ENCODE assay signal across 8 cellular contexts in genomic region chr19:45901912-45902650, GRCh38. TPM values are rescaled to one million over a fixed set of nuclear protein-coding genes. Genes with fewer than 3 reads are reported as not detected.
DNase-seq lines count a peak whose midpoint lies in the region; ATAC-seq, FAIRE-seq and TF ChIP-seq lines count a peak whose summit lies in the region.

Gene MYPOP (minus strand): TSS chr19:45902613. CDS start chr19:45901773, 840 bp downstream.

- peak within 1 kb of the TSS; percentile 98 for H3K9ac ChIP-seq in Loucy (ENCODE audit: low read depth, low read length, poor library complexity, severe bottlenecking)
- H3K9ac ChIP-seq in kidney (ENCODE audit: low read length in 2 of 2): peak within 1 kb of the TSS; percentile 94
- peak within 1 kb of the TSS in 4 of 5 donors; percentile 71 to 94 (median 86) for H3K9ac ChIP-seq in subcutaneous abdominal adipose tissue (ENCODE audit: low read length in 5 of 5)

- peak within 1 kb of the TSS; percentile 85 for H3K4me2 ChIP-seq in Loucy (ENCODE audit: low read depth, low read length, poor library complexity, severe bottlenecking)

- peak within 1 kb of the TSS; percentile 93 for H2AFZ ChIP-seq in Loucy (ENCODE audit: low read length)

- DNase-seq in CD4-positive, alpha-beta T cell: peak in 1 of 10 experiments; percentile 5
- DNase-seq in astrocyte of the cerebellum (ENCODE audit: low read depth) (no peak), kidney (no peak)
- DNase-seq in stimulated activated CD8-positive, alpha-beta memory T cell treated with anti-CD3 and anti-CD28 coated beads, Interleukin-4, amount 100 ng/mL, for 48 hours: no peak

- in situ Hi-C loops in astrocyte of the cerebellum (cut with HindIII; ENCODE audit: low sequenced_read_pairs): no loop called here

- no peaks in the 10 kb centered on the region for H3K9me2 ChIP-seq in Loucy (replicated peaks; ENCODE audit: low read depth, low read length)

- H3K36me3 ChIP-seq in Loucy (ENCODE audit: insufficient read depth, low read length): no peaks in the 10 kb centered on the region; the same call in 1 of the 2 replicates
- peaks cover 4 to 9% of the 10 kb centered on the region in 2 donors for H3K36me3 ChIP-seq in kidney (ENCODE audit: control insufficient read depth in 1 of 2, insufficient read depth in 2 of 2, low read length in 2 of 2)
- peaks cover 0 to 17% (median 14%) of the 10 kb centered on the region in 5 donors for H3K36me3 ChIP-seq in subcutaneous abdominal adipose tissue (ENCODE audit: control insufficient read depth in 5 of 5, insufficient read depth in 5 of 5, low read length in 5 of 5)

- peak within 1 kb of the TSS; percentile 89 for H3K27ac Mint-ChIP-seq in CD4-positive, alpha-beta T cell

- H3K4me3 ChIP-seq in Loucy (ENCODE audit: low read length, poor library complexity, severe bottlenecking) (peak within 1 kb of the TSS; percentile 99), astrocyte of the cerebellum (ENCODE audit: low read depth, low read length) (peak within 1 kb of the TSS; percentile 78), kidney (ENCODE audit: low read length in 2 of 2) (peak within 1 kb of the TSS; percentile 88 to 89), subcutaneous abdominal adipose tissue (ENCODE audit: low read depth in 1 of 5, low read length in 5 of 5) (peak within 1 kb of the TSS; percentile 86 to 95 (median 88))

- no peaks in the 10 kb centered on the region for H3K27me3 ChIP-seq in CD4-positive, alpha-beta T cell (ENCODE audit: control insufficient read depth, insufficient read depth, low read length)
- H3K27me3 ChIP-seq in Loucy (ENCODE audit: insufficient read depth, low read length, poor library complexity, severe bottlenecking) (no peaks in the 10 kb centered on the region), subcutaneous abdominal adipose tissue (ENCODE audit: control insufficient read depth in 5 of 5, insufficient read depth in 4 of 5, low read length in 5 of 5) (no peaks in the 10 kb centered on the region)

- H4K20me1 ChIP-seq in Loucy (ENCODE audit: insufficient read depth, low read length, poor library complexity, severe bottlenecking): peaks cover 4% of the 10 kb centered on the region

- no peaks in the 10 kb centered on the region for H3K9me3 ChIP-seq in CD4-positive, alpha-beta T cell (ENCODE audit: control insufficient read depth, low read length)
- no peaks in the 10 kb centered on the region for H3K9me3 ChIP-seq in Loucy (ENCODE audit: insufficient read depth, low read depth, low read length)
- no peaks in the 10 kb centered on the region for H3K9me3 ChIP-seq in kidney (ENCODE audit: control insufficient read depth in 1 of 2, low read length in 2 of 2)
- H3K9me3 ChIP-seq in subcutaneous abdominal adipose tissue (ENCODE audit: control insufficient read depth in 5 of 5, low read length in 5 of 5): no peaks in the 10 kb centered on the region

- H3K4me1 ChIP-seq in Loucy (ENCODE audit: insufficient read depth, low read length, poor library complexity, severe bottlenecking): peaks cover 5% of the 10 kb centered on the region
- H3K4me1 ChIP-seq in kidney (ENCODE audit: control insufficient read depth in 1 of 2, insufficient read depth in 1 of 2, low read depth in 1 of 2, low read length in 2 of 2): peaks cover 0 to 20% of the 10 kb centered on the region in 2 donors
- peaks cover 3 to 28% (median 25%) of the 10 kb centered on the region in 5 donors for H3K4me1 ChIP-seq in subcutaneous abdominal adipose tissue (ENCODE audit: control insufficient read depth in 5 of 5, insufficient read depth in 5 of 5, low read length in 5 of 5)

- no peak for TF ChIP-seq CTCF in CD4-positive, alpha-beta T cell (IDR thresholded peaks at IDR 0.05)
- TF ChIP-seq CTCF in Loucy (conservative IDR thresholded peaks at IDR 0.05; ENCODE audit: low read length) (0 out of 2 replicates have a peak, but pooled peaks have one; percentile 12), astrocyte of the cerebellum (IDR thresholded peaks at IDR 0.05; ENCODE audit: low read depth, low read length, missing control alignments) (no peak), kidney (IDR thresholded peaks at IDR 0.05; ENCODE audit: borderline replicate concordance, extremely low read depth, insufficient read depth) (no peak)

- peaks cover 28% of the 10 kb centered on the region for H3K4me1 Mint-ChIP-seq in CD4-positive, alpha-beta T cell (ENCODE audit: low read depth)

- ATAC-seq in CD4-positive, alpha-beta T cell (ENCODE audit: poor library complexity): no peak
- ATAC-seq in HG03108 (IDR thresholded peaks at IDR 0.05; ENCODE audit: unreplicated experiment): no peak
- no peak for ATAC-seq in HG03520 (IDR thresholded peaks at IDR 0.05; ENCODE audit: unreplicated experiment)

- no peaks in the 10 kb centered on the region for H3K9me3 Mint-ChIP-seq in CD4-positive, alpha-beta T cell

- FAIRE-seq in kidney (lab: Jason Lieb, UNC): no peak

- H3F3A ChIP-seq in Loucy (ENCODE audit: low read depth): no peaks in the 10 kb centered on the region

- peaks cover 27% of the 10 kb centered on the region for H3K79me2 ChIP-seq in Loucy (ENCODE audit: insufficient read depth, low read length)

- POLR2A ChIA-PET in CD4-positive, alpha-beta T cell (lab: Charles Lee): interaction anchor here (0.6 to 3.6 kb wide), 17 partner anchors 10 to 900 kb away, joined by 3 to 44 read pairs (median 4); partner anchors contain the start of genes CALM3, CCDC61, FBXO46 and FOXA3

- intact Hi-C loops in CD4-positive, alpha-beta T cell (cut with DNase I, micrococcal nuclease): loop anchor here (1.0 to 10.0 kb wide), 6 partner anchors 13 to 723 kb away; partner anchors contain the start of genes IRF2BP1 (in 2 of the 2), BLOC1S3 (in 1 of the 2), CCDC61 (in 1 of the 2) and FOXA3 (in 1 of the 2)
- intact Hi-C loops in kidney (cut with DNase I): no loop called here

- peak within 1 kb of the TSS; percentile 85 for H3K27ac ChIP-seq in CD4-positive, alpha-beta T cell (ENCODE audit: low read depth, low read length)
- H3K27ac ChIP-seq in kidney (ENCODE audit: low read depth in 2 of 2, low read length in 2 of 2) (peak within 1 kb of the TSS; percentile 65 to 73), subcutaneous abdominal adipose tissue (ENCODE audit: low read depth, low read length) (peak within 1 kb of the TSS; percentile 50)

- CTCF ChIA-PET in CD4-positive, alpha-beta T cell (lab: Charles Lee): interaction anchor here (0.6 to 2.3 kb wide), 6 partner anchors 11 to 171 kb away, joined by 3 to 14 read pairs (median 6); partner anchors contain the start of genes FBXO46, IRF2BP1 and SYMPK

- H3K27me3 Mint-ChIP-seq in CD4-positive, alpha-beta T cell: no peaks in the 10 kb centered on the region

- peak within 1 kb of the TSS; percentile 98 for H3K4me3 Mint-ChIP-seq in CD4-positive, alpha-beta T cell

- H3K36me3 Mint-ChIP-seq in CD4-positive, alpha-beta T cell (ENCODE audit: low read depth): peaks cover 37% of the 10 kb centered on the region

RNA-seq across cellular contexts. Expression of gene MYPOP, which starts in this region (rescaled TPM):
- total RNA-seq in CD4-positive, alpha-beta T cell: 1 to 10 TPM; 4.1 to 4.7 TPM
- total RNA-seq in kidney: 6.7 TPM
- 11.7 TPM for polyA plus RNA-seq in kidney (ENCODE audit: insufficient read depth, low read depth, low replicate concordance)
